8 cellular contexts compared by ENCODE assay signal in genomic region chr9:112844771-112845542, GRCh38. TPM values are rescaled to one million over a fixed set of nuclear protein-coding genes. Genes with fewer than 3 reads are reported as not detected.
DNase-seq lines count a peak whose midpoint lies in the region; ATAC-seq and FAIRE-seq lines count a peak whose summit lies in the region.

No MANE protein-coding gene starts in this region.

- peak; percentile 82 for ATAC-seq in GM21529 (IDR thresholded peaks at IDR 0.05; ENCODE audit: unreplicated experiment)

- H3K9me2 ChIP-seq in Karpas-422 (replicated peaks; ENCODE audit: insufficient read depth, low read length): no peaks in the 10 kb centered on the region

- DNase-seq in DMS114 treated with DMSO at 0.1 percent for 48 hours (lab: John Stamatoyannopoulos, UW; ENCODE audit: unreplicated experiment) (peak; percentile 56), Karpas-422 (peak; percentile 94), SJCRH30 (peak; percentile 61 to 74), activated gamma-delta T cell (lab: John Stamatoyannopoulos, UW) (peak; percentile 39), glomerular visceral epithelial cell (ENCODE audit: extremely low spot score) (peak; percentile 74), posterior vena cava (ENCODE audit: low spot score) (peak; percentile 94), urothelium cell line (ENCODE audit: low spot score) (peak; percentile 85)

- H3K9me3 ChIP-seq in Karpas-422 (ENCODE audit: low read length) (no peaks in the 10 kb centered on the region), SJCRH30 (replicated peaks) (no peaks in the 10 kb centered on the region)

- H3K4me1 ChIP-seq in Karpas-422 (ENCODE audit: low read length) (peaks cover 67% of the 10 kb centered on the region), SJCRH30 (peaks cover 4% of the 10 kb centered on the region; the same call in 1 of the 2 replicates)

- peak overlapping the region; percentile 26; the same call in 1 of the 2 replicates for H2AFZ ChIP-seq in Karpas-422 (ENCODE audit: low read length)

- H3K9ac ChIP-seq in Karpas-422 (ENCODE audit: low read length): peak overlapping the region; percentile 27

- H4K20me1 ChIP-seq in Karpas-422 (ENCODE audit: insufficient read depth, low read depth, low read length): no peaks in the 10 kb centered on the region

- peak overlapping the region; percentile 93 for H3K27ac ChIP-seq in Karpas-422 (ENCODE audit: low read length)
- H3K27ac ChIP-seq in SJCRH30: no peak overlapping the region

- H3K4me2 ChIP-seq in Karpas-422 (ENCODE audit: low read depth, low read length, poor library complexity, severe bottlenecking): peak overlapping the region; percentile 62

- no peak for FAIRE-seq in urothelium cell line (lab: Jason Lieb, UNC)

- peaks cover 35% of the 10 kb centered on the region for H3K79me2 ChIP-seq in Karpas-422 (ENCODE audit: low read length)

- no peaks in the 10 kb centered on the region for H3K27me3 ChIP-seq in Karpas-422 (ENCODE audit: low read length)
- no peaks in the 10 kb centered on the region for H3K27me3 ChIP-seq in SJCRH30

- H3K4me3 ChIP-seq in Karpas-422 (ENCODE audit: low read length): peak overlapping the region; percentile 55
- no peak overlapping the region for H3K4me3 ChIP-seq in SJCRH30

- no peaks in the 10 kb centered on the region; the same call in 1 of the 2 replicates for H3K36me3 ChIP-seq in Karpas-422 (ENCODE audit: insufficient read depth, low read length)
- H3K36me3 ChIP-seq in SJCRH30: 0 out of 2 replicates have a peak, but pooled peaks cover under 1% of the 10 kb centered on the region

- intact Hi-C loops in posterior vena cava (cut with DNase I): no loop called here

RNA-seq across cellular contexts. Expression of gene SLC46A2, which starts 45.7 kb away (rescaled TPM):
- total RNA-seq in Karpas-422 (2014; rRNA removed; shearing (Covaris generic); ENCODE audit: low replicate concordance): not detected in 2 replicates
- total RNA-seq in SJCRH30 (2014; rRNA removed; shearing (Covaris generic)): not detected in 2 replicates
- total RNA-seq in posterior vena cava: under 1 TPM; 0.19 to 0.28 TPM

Comparison
In these comparisons a context has a peak if more than half of its experiments do, and no peak if none do; other contexts are left out.
1. DNase-seq: peak in every context shown above with its lines; median percentile 94 in Karpas-422; 94 in posterior vena cava; 85 in urothelium cell line; 74 in glomerular visceral epithelial cell; 68 in SJCRH30; 56 in DMS114 treated with DMSO at 0.1 percent for 48 hours; 39 in activated gamma-delta T cell.